Comparison of ENCODE assay signal across 22 cellular contexts in the genomic region with DNA sequence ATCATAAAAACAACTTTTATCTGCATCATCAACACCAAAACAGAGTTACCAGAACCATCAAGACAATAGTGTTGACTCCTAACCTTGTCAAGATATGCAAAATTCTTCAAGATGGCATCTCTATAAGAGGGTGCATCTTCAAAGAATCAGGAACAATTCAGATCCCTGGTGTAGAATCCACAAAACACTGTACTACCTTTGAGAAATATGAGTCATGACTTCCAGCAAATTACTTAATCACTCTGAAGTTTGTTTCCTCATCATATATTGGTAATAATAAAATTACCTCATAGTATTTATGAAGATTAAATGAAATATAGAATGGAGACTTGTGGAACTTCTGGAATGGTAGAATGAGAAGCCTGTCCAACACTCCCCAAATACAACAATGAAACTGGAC.
"Had no signal": no experiment of that assay in that cellular context is flagged by ENCODE, and none has a peak within 500 bp of the region (broad histone marks: within the 10 kb centered on the region; RNA-seq: fewer than 3 reads in every experiment).

No MANE protein-coding gene starts in this region.

- H3K36me3 Mint-ChIP-seq: stimulated activated effector memory CD8-positive, alpha-beta T cell treated with anti-CD3 and anti-CD28 coated beads, Interleukin-12 subunit alpha, Interleukin-12 subunit beta, amount 100 ng/mL, for 72 hours; type B pancreatic cell had no signal

- H3K9me3 ChIP-seq: esophagus squamous epithelium, suprapubic skin, thyroid gland had no signal

- H3K27ac ChIP-seq: epithelial cell of prostate, esophagus squamous epithelium, heart left ventricle, right atrium auricular region, suprapubic skin, thyroid gland had no signal

- H3K36me3 ChIP-seq: esophagus squamous epithelium, heart left ventricle, right atrium auricular region, suprapubic skin, thyroid gland had no signal

- H3K27ac Mint-ChIP-seq: mesothelial cell of epicardium; natural killer cell; stimulated activated effector memory CD8-positive, alpha-beta T cell treated with anti-CD3 and anti-CD28 coated beads, Interleukin-12 subunit alpha, Interleukin-12 subunit beta, amount 100 ng/mL, for 72 hours; type B pancreatic cell had no signal

- H3K4me3 Mint-ChIP-seq: mesothelial cell of epicardium; natural killer cell; neural crest cell; stimulated activated effector memory CD8-positive, alpha-beta T cell treated with anti-CD3 and anti-CD28 coated beads, Interleukin-12 subunit alpha, Interleukin-12 subunit beta, amount 100 ng/mL, for 72 hours; type B pancreatic cell had no signal

- ATAC-seq: heart left ventricle; left lobe of liver; natural killer cell; stimulated activated effector memory CD8-positive, alpha-beta T cell treated with anti-CD3 and anti-CD28 coated beads, Interleukin-12 subunit alpha, Interleukin-12 subunit beta, amount 100 ng/mL, for 72 hours; stimulated activated naive CD8-positive, alpha-beta T cell treated with anti-CD3 and anti-CD28 coated beads, Interleukin-15, Interleukin-2, amounts not matched to agents 100 U/mL and 50 U/mL, for 24 hours had no signal

- H3K27me3 ChIP-seq: esophagus squamous epithelium, heart left ventricle, right atrium auricular region, suprapubic skin, thyroid gland had no signal

- H3K4me1 Mint-ChIP-seq: natural killer cell, neural crest cell had no signal

- H3K9me3 Mint-ChIP-seq: neural crest cell had no signal

- H3K4me1 ChIP-seq: esophagus squamous epithelium, suprapubic skin had no signal

- FAIRE-seq: endometrium, frontal cortex, islet of Langerhans, urothelium cell line had no signal

- DNase-seq: effector memory CD4-positive, alpha-beta T cell; esophagus squamous epithelium; heart left ventricle; hippocampal formation; kidney glomerular epithelial cell; natural killer cell; stimulated activated CD4-positive, alpha-beta T cell treated with anti-CD3 and anti-CD28 coated beads, Interleukin-4, amount 100 ng/mL, for 1 hour; stimulated activated CD8-positive, alpha-beta memory T cell treated with anti-CD3 and anti-CD28 coated beads, Interleukin-4, amount 100 ng/mL, for 48 hours; stimulated activated naive CD8-positive, alpha-beta T cell treated with anti-CD3 and anti-CD28 coated beads, Interleukin-15, Interleukin-2, amounts not matched to agents 100 U/mL and 50 U/mL, for 24 hours; thyroid gland had no signal

- H3K4me3 ChIP-seq: esophagus squamous epithelium, heart left ventricle, right atrium auricular region, suprapubic skin, thyroid gland had no signal
